ENCODE assay signal across 8 cellular contexts in genomic region chr12:27523642-27524488, GRCh38. TPM values are rescaled to one million over a fixed set of nuclear protein-coding genes. Genes with fewer than 3 reads are reported as not detected.
DNase-seq lines count a peak whose midpoint lies in the region; ATAC-seq and TF ChIP-seq lines count a peak whose summit lies in the region.

PPFIBP1 (plus strand) TSS chr12:27524206; CDS start chr12:27633397, 109,191 bp downstream.

- DNase-seq in GM10266 (ENCODE audit: extremely low spot score) (peak; percentile 93), NCI-H1105 (lab: John Stamatoyannopoulos, UW) (peak; percentile 92), SKM-1 treated with dmso at 0.1 percent for 144 hours (lab: John Stamatoyannopoulos, UW; ENCODE audit: unreplicated experiment) (peak; percentile 75), glomerular endothelial cell (ENCODE audit: extremely low read depth, low read depth, low spot score) (peak; percentile 89), omental fat pad (ENCODE audit: low spot score) (peak; percentile 97), testis (peak; percentile 99)

- H3K27ac ChIP-seq in testis, result peak within 1 kb of the TSS; percentile 87 to 90

- H3K9me3 Mint-ChIP-seq in activated naive CD8-positive, alpha-beta T cell (ENCODE audit: low read depth), result no peaks in the 10 kb centered on the region

- H3K9me3 ChIP-seq in testis, result no peaks in the 10 kb centered on the region

- no peaks in the 10 kb centered on the region for H3K36me3 ChIP-seq in testis (ENCODE audit: low read depth, missing control alignments)

- peak within 1 kb of the TSS; percentile 66 to 82 for H3K4me3 ChIP-seq in testis

- peak within 1 kb of the TSS; percentile 96 for H3K4me3 Mint-ChIP-seq in activated naive CD8-positive, alpha-beta T cell

- ATAC-seq in HG02610 (IDR thresholded peaks at IDR 0.05; ENCODE audit: unreplicated experiment) (peak; percentile 96), omental fat pad (ENCODE audit: low FRiP score) (peak; percentile 96)

- H3K36me3 Mint-ChIP-seq in activated naive CD8-positive, alpha-beta T cell, result no peaks in the 10 kb centered on the region

- TF ChIP-seq POLR2A in testis (IDR thresholded peaks at IDR 0.05), result peak; percentile 81

- intact Hi-C loops in testis (cut with DNase I; ENCODE audit: low total_unique reads), result no loop called here

- H3K27me3 Mint-ChIP-seq in activated naive CD8-positive, alpha-beta T cell, result peaks cover 3% of the 10 kb centered on the region

- H3K27ac Mint-ChIP-seq in activated naive CD8-positive, alpha-beta T cell, result peak within 1 kb of the TSS; percentile 97

- H3K27me3 ChIP-seq in testis, result no peaks in the 10 kb centered on the region

- H3K4me1 Mint-ChIP-seq in activated naive CD8-positive, alpha-beta T cell (ENCODE audit: low read depth), result peaks cover 27% of the 10 kb centered on the region

- TF ChIP-seq CTCF in GM10266 (IDR thresholded peaks at IDR 0.05; ENCODE audit: control insufficient read depth, insufficient read depth, low read depth, missing control alignments), result peak; percentile 23
- no peak for TF ChIP-seq CTCF in omental fat pad (IDR thresholded peaks at IDR 0.05)
- TF ChIP-seq CTCF in testis (IDR thresholded peaks at IDR 0.05), result peak in 1 of 3 experiments; percentile 20

- 1% methylated on average over 25 to 41 of the region's 41 CpGs for WGBS in testis, 2 donors

- H3K4me1 ChIP-seq in testis, result peaks cover 12% of the 10 kb centered on the region

RNA-seq across cellular contexts. Expression of gene PPFIBP1, which starts in this region (rescaled TPM):
- total RNA-seq in glomerular endothelial cell, result 125 and 161 TPM in 2 replicates
- total RNA-seq in omental fat pad, result 100 to 1,000 TPM in 1 of 4 donors, 10 to 100 TPM in 3; 40.2 to 164 (median 56.5) TPM
- 10 to 100 TPM; 75.3 to 87.8 TPM for total RNA-seq in testis
- polyA plus RNA-seq in testis (ENCODE audit: insufficient read depth, low read depth, low replicate concordance), result 33.4 TPM

Comparison
In these comparisons a context has a peak if more than half of its experiments do, and no peak if none do; other contexts are left out.
1. Peak in every context shown above with its lines: DNase-seq, ATAC-seq, H3K4me3 ChIP-seq and H3K27ac ChIP-seq.